In genomic region chr6:70210462-70210861, GRCh38 we compare ENCODE assay signal across 10 cellular contexts.
DNase-seq lines count a peak whose midpoint lies in the region; ATAC-seq lines count a peak whose summit lies in the region.
"Had no signal": no experiment of that assay in that cellular context is flagged by ENCODE, and none has a peak within 500 bp of the region (broad histone marks: within the 10 kb centered on the region; RNA-seq: fewer than 3 reads in every experiment).

No MANE protein-coding gene starts in this region.

- no peak for ATAC-seq in GM21423 (IDR thresholded peaks at IDR 0.05; ENCODE audit: unreplicated experiment)

- peak overlapping the region; percentile 10 for H2AFZ ChIP-seq in neuron (ENCODE audit: low read depth, low read length)

- no peaks in the 10 kb centered on the region for H3K9me3 ChIP-seq in neuron (ENCODE audit: low read length)
- H3K9me3 ChIP-seq: esophagus squamous epithelium had no signal

- DNase-seq in DMS 273 (lab: John Stamatoyannopoulos, UW; ENCODE audit: unreplicated experiment) (peak; percentile 36), DMS 273 treated with DMSO at 0.1 percent for 48 hours (lab: John Stamatoyannopoulos, UW) (no peak), Kasumi-1 (lab: John Stamatoyannopoulos, UW) (peak; percentile 32 to 48), T47D (ENCODE audit: low read depth in 1 of 2, low spot score in 1 of 2) (peak; percentile 10 to 40), NCI-H226 (no peak), C1 segment of cervical spinal cord (lab: John Stamatoyannopoulos, UW) (no peak)
- DNase-seq: esophagus squamous epithelium; stimulated activated CD4-positive, alpha-beta T cell treated with anti-CD3 and anti-CD28 coated beads, Interleukin-2, amount 100 ng/mL, for 48 hours had no signal

- peaks cover 6% of the 10 kb centered on the region for H3K4me1 ChIP-seq in neuron (ENCODE audit: insufficient read depth, low read length)
- H3K4me1 ChIP-seq: esophagus squamous epithelium had no signal

- H3K36me3 ChIP-seq in neuron (ENCODE audit: insufficient read depth, low read length): no peaks in the 10 kb centered on the region
- H3K36me3 ChIP-seq: esophagus squamous epithelium had no signal

- no peak overlapping the region for H3K4me3 ChIP-seq in neuron (ENCODE audit: low read length)
- H3K4me3 ChIP-seq: esophagus squamous epithelium had no signal

- in situ Hi-C loops in T47D (cut with HindIII; ENCODE audit: low pct_unique_long_range_greater_than_20kb, low sequenced_read_pairs): no loop called here

- H3K27me3 ChIP-seq in neuron (ENCODE audit: insufficient read depth, low read length): no peaks in the 10 kb centered on the region

Comparison
In these comparisons a context has a peak if more than half of its experiments do, and no peak if none do; other contexts are left out.
1. DNase-seq: peak in DMS 273 (single experiment), Kasumi-1 (2 of 2) and T47D (2 of 2); none in DMS 273 treated with DMSO at 0.1 percent for 48 hours (single experiment), NCI-H226 (single experiment) and C1 segment of cervical spinal cord (0 of 14).